1 cellular context compared by ENCODE assay signal in the genomic region with DNA sequence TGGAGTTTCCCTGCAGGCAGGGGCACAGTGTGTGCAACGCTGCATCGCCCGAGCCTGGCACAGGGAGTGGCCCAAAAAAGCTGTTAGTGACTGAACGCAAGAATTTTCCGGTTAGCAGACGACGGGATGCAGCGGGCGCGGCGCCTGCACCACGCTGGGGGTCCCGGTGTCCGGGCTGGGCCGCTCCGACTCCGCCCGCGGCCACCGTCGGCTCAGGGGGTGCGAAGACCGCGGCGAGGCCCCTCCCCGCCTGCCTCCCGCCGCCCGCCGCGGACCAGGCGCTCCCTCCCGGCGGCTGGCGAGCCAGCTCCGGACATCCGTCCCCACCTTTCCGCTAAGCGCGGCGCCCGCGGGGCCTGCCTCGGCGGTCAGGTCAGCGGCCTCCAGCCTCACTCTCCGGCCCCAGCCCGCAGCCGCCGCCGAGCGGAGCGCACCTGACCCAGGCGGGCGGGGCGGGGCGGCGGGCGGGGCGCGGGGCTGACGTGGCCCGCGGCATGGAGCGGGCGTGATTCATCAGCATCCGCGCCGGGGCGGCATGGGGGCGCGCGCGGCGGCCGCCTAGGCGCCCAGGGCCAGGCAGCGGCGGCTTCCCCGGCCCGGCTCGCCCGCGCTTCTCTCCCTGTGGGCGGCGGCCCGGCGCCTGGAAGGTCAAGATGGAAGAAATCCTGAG.
TF ChIP-seq lines count a peak whose summit lies in the region.

A gene with protein sequence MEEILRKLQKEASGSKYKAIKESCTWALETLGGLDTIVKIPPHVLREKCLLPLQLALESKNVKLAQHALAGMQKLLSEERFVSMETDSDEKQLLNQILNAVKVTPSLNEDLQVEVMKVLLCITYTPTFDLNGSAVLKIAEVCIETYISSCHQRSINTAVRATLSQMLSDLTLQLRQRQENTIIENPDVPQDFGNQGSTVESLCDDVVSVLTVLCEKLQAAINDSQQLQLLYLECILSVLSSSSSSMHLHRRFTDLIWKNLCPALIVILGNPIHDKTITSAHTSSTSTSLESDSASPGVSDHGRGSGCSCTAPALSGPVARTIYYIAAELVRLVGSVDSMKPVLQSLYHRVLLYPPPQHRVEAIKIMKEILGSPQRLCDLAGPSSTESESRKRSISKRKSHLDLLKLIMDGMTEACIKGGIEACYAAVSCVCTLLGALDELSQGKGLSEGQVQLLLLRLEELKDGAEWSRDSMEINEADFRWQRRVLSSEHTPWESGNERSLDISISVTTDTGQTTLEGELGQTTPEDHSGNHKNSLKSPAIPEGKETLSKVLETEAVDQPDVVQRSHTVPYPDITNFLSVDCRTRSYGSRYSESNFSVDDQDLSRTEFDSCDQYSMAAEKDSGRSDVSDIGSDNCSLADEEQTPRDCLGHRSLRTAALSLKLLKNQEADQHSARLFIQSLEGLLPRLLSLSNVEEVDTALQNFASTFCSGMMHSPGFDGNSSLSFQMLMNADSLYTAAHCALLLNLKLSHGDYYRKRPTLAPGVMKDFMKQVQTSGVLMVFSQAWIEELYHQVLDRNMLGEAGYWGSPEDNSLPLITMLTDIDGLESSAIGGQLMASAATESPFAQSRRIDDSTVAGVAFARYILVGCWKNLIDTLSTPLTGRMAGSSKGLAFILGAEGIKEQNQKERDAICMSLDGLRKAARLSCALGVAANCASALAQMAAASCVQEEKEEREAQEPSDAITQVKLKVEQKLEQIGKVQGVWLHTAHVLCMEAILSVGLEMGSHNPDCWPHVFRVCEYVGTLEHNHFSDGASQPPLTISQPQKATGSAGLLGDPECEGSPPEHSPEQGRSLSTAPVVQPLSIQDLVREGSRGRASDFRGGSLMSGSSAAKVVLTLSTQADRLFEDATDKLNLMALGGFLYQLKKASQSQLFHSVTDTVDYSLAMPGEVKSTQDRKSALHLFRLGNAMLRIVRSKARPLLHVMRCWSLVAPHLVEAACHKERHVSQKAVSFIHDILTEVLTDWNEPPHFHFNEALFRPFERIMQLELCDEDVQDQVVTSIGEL (N-terminal part only) (plus strand): TSS at position 506 of the 670 bp plus-strand sequence. CDS start 148 bp downstream, at position 654.

TF ChIP-seq in HepG2, 621 proteins besides CTCF, POLR2A, EP300 and RAD21 (continued from another document and continues in another):
- TF ChIP-seq RBM22 (optimal IDR thresholded peaks at IDR 0.05; ENCODE audit: low read length) (no peak), MAF1 (CRISPR knock-in tag; IDR thresholded peaks at IDR 0.05; ENCODE audit: borderline replicate concordance) (no peak), TRIM24 (CRISPR knock-in tag; IDR thresholded peaks at IDR 0.05) (no peak), AHR (CRISPR knock-in tag; IDR thresholded peaks at IDR 0.05) (no peak; the same call in 1 of the 2 replicates), RNF2 (conservative IDR thresholded peaks at IDR 0.05; ENCODE audit: low read depth) (peak; percentile 69), ZNF253 (CRISPR knock-in tag; IDR thresholded peaks at IDR 0.05; ENCODE audit: borderline replicate concordance) (no peak), ZBTB1 (CRISPR knock-in tag; IDR thresholded peaks at IDR 0.05; ENCODE audit: borderline replicate concordance) (no peak), TBP (CRISPR knock-in tag; IDR thresholded peaks at IDR 0.05) (no peak), RERE (CRISPR knock-in tag; IDR thresholded peaks at IDR 0.05; ENCODE audit: low read depth) (no peak; the same call in 1 of the 2 replicates), HNRNPK (IDR thresholded peaks at IDR 0.05; ENCODE audit: low read depth, low read length, poor library complexity, severe bottlenecking) (no peak), THAP11 (CRISPR knock-in tag; IDR thresholded peaks at IDR 0.05) (no peak), FOXK1 (CRISPR knock-in tag; IDR thresholded peaks at IDR 0.05; ENCODE audit: borderline replicate concordance, low read depth) (no peak), SATB2 (CRISPR knock-in tag; IDR thresholded peaks at IDR 0.05) (no peak), ZNF367 (CRISPR knock-in tag; IDR thresholded peaks at IDR 0.05; ENCODE audit: borderline replicate concordance) (no peak), RAD51 (IDR thresholded peaks at IDR 0.05; ENCODE audit: borderline replicate concordance) (no peak), ZNF3 (CRISPR knock-in tag; IDR thresholded peaks at IDR 0.05) (no peak), TOPORS (CRISPR knock-in tag; IDR thresholded peaks at IDR 0.05) (0 out of 2 replicates have a peak, but pooled peaks have one; percentile 59), ZSCAN12 (CRISPR knock-in tag; IDR thresholded peaks at IDR 0.05) (no peak), ZFX (CRISPR knock-in tag; IDR thresholded peaks at IDR 0.05; ENCODE audit: low read depth) (peak; percentile 94), RFX1 (IDR thresholded peaks at IDR 0.05) (no peak), ZNF24 (IDR thresholded peaks at IDR 0.05) (no peak), SAFB2 (CRISPR knock-in tag; IDR thresholded peaks at IDR 0.05; ENCODE audit: borderline replicate concordance, low read depth) (no peak; the same call in 1 of the 2 replicates), ZNF333 (CRISPR knock-in tag; IDR thresholded peaks at IDR 0.05; ENCODE audit: borderline replicate concordance) (peak; percentile 71; the same call in 1 of the 2 replicates), ZNF614 (CRISPR knock-in tag; IDR thresholded peaks at IDR 0.05; ENCODE audit: borderline replicate concordance) (no peak), ATF7 (IDR thresholded peaks at IDR 0.05) (no peak), ATF7 (CRISPR knock-in tag; IDR thresholded peaks at IDR 0.05) (no peak), RBAK (CRISPR knock-in tag; IDR thresholded peaks at IDR 0.05) (no peak), NFATC3 (CRISPR knock-in tag; IDR thresholded peaks at IDR 0.05) (no peak), SNAPC2 (CRISPR knock-in tag; IDR thresholded peaks at IDR 0.05) (no peak), KLF6 (CRISPR knock-in tag; IDR thresholded peaks at IDR 0.05) (no peak; the same call in none of the 2 replicates), NRL (CRISPR knock-in tag; IDR thresholded peaks at IDR 0.05; ENCODE audit: borderline replicate concordance) (peak; percentile 64; the same call in 1 of the 2 replicates), ZBTB42 (CRISPR knock-in tag; IDR thresholded peaks at IDR 0.05) (no peak), CEBPB (IDR thresholded peaks at IDR 0.05; ENCODE audit: borderline replicate concordance, low read depth, low read length) (no peak)
- TF ChIP-seq, protein P1, sequence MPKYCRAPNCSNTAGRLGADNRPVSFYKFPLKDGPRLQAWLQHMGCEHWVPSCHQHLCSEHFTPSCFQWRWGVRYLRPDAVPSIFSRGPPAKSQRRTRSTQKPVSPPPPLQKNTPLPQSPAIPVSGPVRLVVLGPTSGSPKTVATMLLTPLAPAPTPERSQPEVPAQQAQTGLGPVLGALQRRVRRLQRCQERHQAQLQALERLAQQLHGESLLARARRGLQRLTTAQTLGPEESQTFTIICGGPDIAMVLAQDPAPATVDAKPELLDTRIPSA (CRISPR knock-in tag; IDR thresholded peaks at IDR 0.05; ENCODE audit: borderline replicate concordance), result no peak
- TF ChIP-seq, protein P2, sequence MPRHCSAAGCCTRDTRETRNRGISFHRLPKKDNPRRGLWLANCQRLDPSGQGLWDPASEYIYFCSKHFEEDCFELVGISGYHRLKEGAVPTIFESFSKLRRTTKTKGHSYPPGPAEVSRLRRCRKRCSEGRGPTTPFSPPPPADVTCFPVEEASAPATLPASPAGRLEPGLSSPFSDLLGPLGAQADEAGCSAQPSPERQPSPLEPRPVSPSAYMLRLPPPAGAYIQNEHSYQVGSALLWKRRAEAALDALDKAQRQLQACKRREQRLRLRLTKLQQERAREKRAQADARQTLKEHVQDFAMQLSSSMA (CRISPR knock-in tag; IDR thresholded peaks at IDR 0.05), result no peak
- TF ChIP-seq, protein P3, sequence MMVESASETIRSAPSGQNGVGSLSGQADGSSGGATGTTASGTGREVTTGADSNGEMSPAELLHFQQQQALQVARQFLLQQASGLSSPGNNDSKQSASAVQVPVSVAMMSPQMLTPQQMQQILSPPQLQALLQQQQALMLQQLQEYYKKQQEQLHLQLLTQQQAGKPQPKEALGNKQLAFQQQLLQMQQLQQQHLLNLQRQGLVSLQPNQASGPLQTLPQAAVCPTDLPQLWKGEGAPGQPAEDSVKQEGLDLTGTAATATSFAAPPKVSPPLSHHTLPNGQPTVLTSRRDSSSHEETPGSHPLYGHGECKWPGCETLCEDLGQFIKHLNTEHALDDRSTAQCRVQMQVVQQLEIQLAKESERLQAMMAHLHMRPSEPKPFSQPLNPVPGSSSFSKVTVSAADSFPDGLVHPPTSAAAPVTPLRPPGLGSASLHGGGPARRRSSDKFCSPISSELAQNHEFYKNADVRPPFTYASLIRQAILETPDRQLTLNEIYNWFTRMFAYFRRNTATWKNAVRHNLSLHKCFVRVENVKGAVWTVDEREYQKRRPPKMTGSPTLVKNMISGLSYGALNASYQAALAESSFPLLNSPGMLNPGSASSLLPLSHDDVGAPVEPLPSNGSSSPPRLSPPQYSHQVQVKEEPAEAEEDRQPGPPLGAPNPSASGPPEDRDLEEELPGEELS (CRISPR knock-in tag; IDR thresholded peaks at IDR 0.05), result no peak; the same call in 1 of the 2 replicates
- TF ChIP-seq, protein P4, sequence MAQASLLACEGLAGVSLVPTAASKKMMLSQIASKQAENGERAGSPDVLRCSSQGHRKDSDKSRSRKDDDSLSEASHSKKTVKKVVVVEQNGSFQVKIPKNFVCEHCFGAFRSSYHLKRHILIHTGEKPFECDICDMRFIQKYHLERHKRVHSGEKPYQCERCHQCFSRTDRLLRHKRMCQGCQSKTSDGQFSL (CRISPR knock-in tag; IDR thresholded peaks at IDR 0.05), result no peak; the same call in 1 of the 2 replicates
- TF ChIP-seq, protein P5, sequence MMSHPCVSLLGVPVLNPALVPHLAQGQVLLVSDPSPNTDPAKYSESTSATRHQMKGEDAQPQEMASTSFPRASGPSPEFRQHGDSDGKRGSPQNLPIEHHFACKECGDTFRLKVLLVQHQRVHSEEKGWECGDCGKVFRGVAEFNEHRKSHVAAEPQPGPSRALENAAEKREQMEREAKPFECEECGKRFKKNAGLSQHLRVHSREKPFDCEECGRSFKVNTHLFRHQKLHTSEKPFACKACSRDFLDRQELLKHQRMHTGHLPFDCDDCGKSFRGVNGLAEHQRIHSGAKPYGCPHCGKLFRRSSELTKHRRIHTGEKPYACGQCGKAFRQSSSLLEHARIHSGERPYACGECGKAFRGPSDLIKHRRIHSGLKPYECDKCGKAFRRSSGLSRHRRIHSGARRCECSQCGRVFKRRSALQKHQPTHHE (CRISPR knock-in tag; IDR thresholded peaks at IDR 0.05; ENCODE audit: borderline replicate concordance), result no peak
- TF ChIP-seq, protein P6, sequence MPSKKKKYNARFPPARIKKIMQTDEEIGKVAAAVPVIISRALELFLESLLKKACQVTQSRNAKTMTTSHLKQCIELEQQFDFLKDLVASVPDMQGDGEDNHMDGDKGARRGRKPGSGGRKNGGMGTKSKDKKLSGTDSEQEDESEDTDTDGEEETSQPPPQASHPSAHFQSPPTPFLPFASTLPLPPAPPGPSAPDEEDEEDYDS (CRISPR knock-in tag; IDR thresholded peaks at IDR 0.05), result no peak
- TF ChIP-seq, protein P7, sequence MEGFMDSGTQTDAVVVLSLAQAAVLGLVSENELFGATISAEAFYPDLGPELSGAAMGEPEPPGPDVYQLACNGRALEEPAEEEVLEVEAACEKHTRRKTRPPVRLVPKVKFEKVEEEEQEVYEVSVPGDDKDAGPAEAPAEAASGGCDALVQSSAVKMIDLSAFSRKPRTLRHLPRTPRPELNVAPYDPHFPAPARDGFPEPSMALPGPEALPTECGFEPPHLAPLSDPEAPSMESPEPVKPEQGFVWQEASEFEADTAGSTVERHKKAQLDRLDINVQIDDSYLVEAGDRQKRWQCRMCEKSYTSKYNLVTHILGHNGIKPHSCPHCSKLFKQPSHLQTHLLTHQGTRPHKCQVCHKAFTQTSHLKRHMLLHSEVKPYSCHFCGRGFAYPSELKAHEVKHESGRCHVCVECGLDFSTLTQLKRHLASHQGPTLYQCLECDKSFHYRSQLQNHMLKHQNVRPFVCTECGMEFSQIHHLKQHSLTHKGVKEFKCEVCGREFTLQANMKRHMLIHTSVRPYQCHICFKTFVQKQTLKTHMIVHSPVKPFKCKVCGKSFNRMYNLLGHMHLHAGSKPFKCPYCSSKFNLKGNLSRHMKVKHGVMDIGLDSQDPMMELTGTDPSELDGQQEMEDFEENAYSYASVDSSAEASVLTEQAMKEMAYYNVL (CRISPR knock-in tag; IDR thresholded peaks at IDR 0.05; ENCODE audit: borderline replicate concordance), result 0 out of 2 replicates have a peak, but pooled peaks have one; percentile 46
